19 cellular contexts compared by ENCODE assay signal in genomic region chr16:9219811-9220210, GRCh38.
"Had no signal": no experiment of that assay in that cellular context is flagged by ENCODE, and none has a peak within 500 bp of the region (broad histone marks: within the 10 kb centered on the region; RNA-seq: fewer than 3 reads in every experiment).

No MANE protein-coding gene starts in this region.

- DNase-seq: colonic mucosa; dermis blood vessel endothelial cell; effector CD4-positive, alpha-beta T cell; endodermal cell; erythroblast; foreskin keratinocyte; mammary epithelial cell; mucosa of descending colon; natural killer cell; psoas muscle; stimulated activated CD4-positive, alpha-beta T cell treated with anti-CD3 and anti-CD28 coated beads, Interleukin-2, amount 100 ng/mL, for 24 hours; stimulated activated CD4-positive, alpha-beta T cell treated with anti-CD3 and anti-CD28 coated beads, Interleukin-4, amount 100 ng/mL, for 4 hours; stimulated activated naive B cell treated with anti-CD40 and anti-IgM and Interleukin-4, amounts not matched to agents 10 μg/mL and 1 μg/mL and 100 μg/mL, for 72 hours; stimulated activated naive CD8-positive, alpha-beta T cell treated with anti-CD3 and anti-CD28 coated beads, Interleukin-15, amount 100 ng/mL, for 72 hours; transverse colon had no signal

- H3K79me2 ChIP-seq: hepatocyte, parathyroid adenoma had no signal

- H3K4me3 ChIP-seq: colonic mucosa, hepatocyte, mucosa of descending colon, psoas muscle, skin epidermis, thoracic aorta, transverse colon had no signal

- H3K36me3 Mint-ChIP-seq: natural killer cell; stimulated activated naive B cell treated with anti-CD40 and anti-IgM and Interleukin-4, amounts not matched to agents 10 μg/mL and 1 μg/mL and 100 μg/mL, for 72 hours had no signal

- H3K4me1 ChIP-seq: colonic mucosa, foreskin keratinocyte, parathyroid adenoma, psoas muscle, transverse colon had no signal

- H2AFZ ChIP-seq: hepatocyte, parathyroid adenoma had no signal

- H3K9ac ChIP-seq: parathyroid adenoma had no signal

- H3K9me3 Mint-ChIP-seq: endodermal cell; natural killer cell; stimulated activated naive CD8-positive, alpha-beta T cell treated with anti-CD3 and anti-CD28 coated beads, Interleukin-15, amount 100 ng/mL, for 72 hours had no signal

- H3K27me3 ChIP-seq: colonic mucosa, foreskin keratinocyte, transverse colon had no signal

- H3K27ac ChIP-seq: colonic mucosa, foreskin keratinocyte, hepatocyte, parathyroid adenoma, psoas muscle, skin epidermis, thoracic aorta, transverse colon had no signal

- H3K4me1 Mint-ChIP-seq: natural killer cell; stimulated activated naive B cell treated with anti-CD40 and anti-IgM and Interleukin-4, amounts not matched to agents 10 μg/mL and 1 μg/mL and 100 μg/mL, for 72 hours; stimulated activated naive CD8-positive, alpha-beta T cell treated with anti-CD3 and anti-CD28 coated beads, Interleukin-15, amount 100 ng/mL, for 72 hours had no signal

- H3K27ac Mint-ChIP-seq: endodermal cell; natural killer cell; stimulated activated naive B cell treated with anti-CD40 and anti-IgM and Interleukin-4, amounts not matched to agents 10 μg/mL and 1 μg/mL and 100 μg/mL, for 72 hours; stimulated activated naive CD8-positive, alpha-beta T cell treated with anti-CD3 and anti-CD28 coated beads, Interleukin-15, amount 100 ng/mL, for 72 hours had no signal

- H3K9me3 ChIP-seq: colonic mucosa, mucosa of descending colon, thoracic aorta, transverse colon had no signal

- H3K36me3 ChIP-seq: colonic mucosa, thoracic aorta, transverse colon had no signal

- H3K4me3 Mint-ChIP-seq: endodermal cell; natural killer cell; stimulated activated naive B cell treated with anti-CD40 and anti-IgM and Interleukin-4, amounts not matched to agents 10 μg/mL and 1 μg/mL and 100 μg/mL, for 72 hours; stimulated activated naive CD8-positive, alpha-beta T cell treated with anti-CD3 and anti-CD28 coated beads, Interleukin-15, amount 100 ng/mL, for 72 hours had no signal

- H3K4me2 ChIP-seq: hepatocyte had no signal
